Comparison of ENCODE assay signal across 30 cellular contexts in the genomic region with DNA sequence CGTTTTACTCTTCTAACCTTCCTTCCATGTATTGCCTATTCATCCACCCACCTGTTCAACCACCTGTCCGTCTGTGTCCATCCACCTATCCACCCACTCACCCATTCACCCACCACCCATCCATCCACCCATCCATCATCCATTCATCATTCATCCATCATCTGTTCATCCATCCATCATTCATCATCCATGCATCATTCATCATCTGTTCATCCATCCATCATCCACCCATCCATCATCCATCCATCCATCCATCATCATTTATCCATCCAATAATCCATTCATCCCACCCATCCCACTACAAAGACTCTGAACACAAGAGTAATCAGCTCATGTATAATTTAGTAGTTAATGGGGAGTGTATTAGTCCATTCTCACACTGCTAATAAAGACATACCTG.
"Had no signal": no experiment of that assay in that cellular context is flagged by ENCODE, and none has a peak within 500 bp of the region (broad histone marks: within the 10 kb centered on the region; RNA-seq: fewer than 3 reads in every experiment).

No MANE protein-coding gene starts in this region.

- H3K9me3 Mint-ChIP-seq: dendritic cell treated with granulocyte-macrophage colony-stimulating factor and Interleukin-4, amounts not matched to agents 40 ng/mL and 50 ng/mL, for 4 days; endodermal cell; mesothelial cell of epicardium; naive B cell; nephron progenitor cell; stimulated activated memory B cell treated with anti-CD40 and anti-IgM and Interleukin-4, amounts not matched to agents 10 μg/mL and 1 μg/mL and 100 μg/mL, for 72 hours had no signal

- FAIRE-seq: endothelial cell of umbilical vein, islet of Langerhans had no signal

- H3K27ac ChIP-seq: colonic mucosa, esophagus muscularis mucosa, heart right ventricle, left lung, ovary, psoas muscle, skin epidermis, spleen, suprapubic skin had no signal

- H3K36me3 ChIP-seq: colonic mucosa, esophagus muscularis mucosa, heart right ventricle, left lung, ovary, spleen, suprapubic skin had no signal

- H3K4me3 Mint-ChIP-seq: dendritic cell treated with granulocyte-macrophage colony-stimulating factor and Interleukin-4, amounts not matched to agents 40 ng/mL and 50 ng/mL, for 4 days; endodermal cell; mesothelial cell of epicardium; naive B cell; nephron progenitor cell; stimulated activated memory B cell treated with anti-CD40 and anti-IgM and Interleukin-4, amounts not matched to agents 10 μg/mL and 1 μg/mL and 100 μg/mL, for 72 hours had no signal

- ATAC-seq: heart right ventricle; left cardiac atrium; left lung; right cardiac atrium; stimulated activated memory B cell treated with anti-CD40 and anti-IgM and Interleukin-4, amounts not matched to agents 10 μg/mL and 1 μg/mL and 100 μg/mL, for 72 hours; stimulated activated naive CD8-positive, alpha-beta T cell treated with anti-CD3 and anti-CD28 coated beads, Interleukin-15, Interleukin-2, amounts not matched to agents 100 U/mL and 50 U/mL, for 24 hours had no signal

- H3K36me3 Mint-ChIP-seq: mesothelial cell of epicardium; naive B cell; stimulated activated memory B cell treated with anti-CD40 and anti-IgM and Interleukin-4, amounts not matched to agents 10 μg/mL and 1 μg/mL and 100 μg/mL, for 72 hours had no signal

- H3K27ac Mint-ChIP-seq: dendritic cell treated with granulocyte-macrophage colony-stimulating factor and Interleukin-4, amounts not matched to agents 40 ng/mL and 50 ng/mL, for 4 days; endodermal cell; mesothelial cell of epicardium; nephron progenitor cell; stimulated activated memory B cell treated with anti-CD40 and anti-IgM and Interleukin-4, amounts not matched to agents 10 μg/mL and 1 μg/mL and 100 μg/mL, for 72 hours had no signal

- H3K4me3 ChIP-seq: colonic mucosa, esophagus muscularis mucosa, heart right ventricle, left lung, mucosa of descending colon, ovary, psoas muscle, skin epidermis, spleen, suprapubic skin had no signal

- H3K4me1 ChIP-seq: colonic mucosa, suprapubic skin had no signal

- H3K9me3 ChIP-seq: colonic mucosa, esophagus muscularis mucosa, heart right ventricle, left lung, mucosa of descending colon, ovary, psoas muscle, spleen, suprapubic skin had no signal

- H3K4me1 Mint-ChIP-seq: mesothelial cell of epicardium had no signal

- H3K27me3 ChIP-seq: colonic mucosa, ovary, suprapubic skin had no signal

- DNase-seq: colonic mucosa; effector CD8-positive, alpha-beta T cell; endodermal cell; foreskin melanocyte; glutamatergic neuron; heart right ventricle; hippocampal formation; left cardiac atrium; left lung; mesenchymal stem cell; mucosa of descending colon; naive B cell; nephron progenitor cell; occipital lobe; ovary; posterior cingulate gyrus; psoas muscle; right cardiac atrium; spleen; stimulated activated CD4-positive, alpha-beta T cell treated with anti-CD3 and anti-CD28 coated beads, Interleukin-4, amount 100 ng/mL, for 4 hours; stimulated activated naive CD8-positive, alpha-beta T cell treated with anti-CD3 and anti-CD28 coated beads, Interleukin-15, Interleukin-2, amounts not matched to agents 100 U/mL and 50 U/mL, for 24 hours; trophoblast cell had no signal
